Comparison of ENCODE assay signal across 11 cellular contexts in genomic region chr16:52005551-52005950, GRCh38.
"Had no signal": no experiment of that assay in that cellular context is flagged by ENCODE, and none has a peak within 500 bp of the region (broad histone marks: within the 10 kb centered on the region; RNA-seq: fewer than 3 reads in every experiment).

No MANE protein-coding gene starts in this region.

- H3K9me3 ChIP-seq: HAP-1 had no signal

- H3K4me2 ChIP-seq: GM23338 had no signal

- H3K4me1 ChIP-seq: HAP-1 had no signal

- H3K9ac ChIP-seq: GM23248 had no signal

- ATAC-seq: GM23338, HCT116 had no signal

- H3K36me3 ChIP-seq: HAP-1 had no signal

- H3K4me3 ChIP-seq: GM23248, GM23338, HAP-1 had no signal

- DNase-seq: GM23248, GOT3, H7, H9, HCEC 1CT, HFFc6 had no signal

- H3K27ac ChIP-seq: GM23248 had no signal

- H2AFZ ChIP-seq: GM23248, GM23338 had no signal

- FAIRE-seq: H1, H54 had no signal
